Comparison of ENCODE assay signal across 10 cellular contexts in genomic region chr6:26533532-26533931, GRCh38. TPM values are rescaled to one million over a fixed set of nuclear protein-coding genes. Genes with fewer than 3 reads are reported as not detected.
A peak's percentile ranks its signal among the peaks of the same experiment; 100 is the strongest.
DNase-seq lines count a peak whose midpoint lies in the region; TF ChIP-seq lines count a peak whose summit lies in the region.
"Had no signal": no experiment of that assay in that cellular context is flagged by ENCODE, and none has a peak within 500 bp of the region (broad histone marks: within the 10 kb centered on the region; RNA-seq: fewer than 3 reads in every experiment).

No MANE protein-coding gene starts in this region.

- peak overlapping the region; percentile 93 for H2AFZ ChIP-seq in H9 (ENCODE audit: low read length)

- CTCF ChIA-PET in activated CD4-positive, alpha-beta memory T cell treated with anti-CD3 and anti-CD28 coated beads for 36 hours (lab: Charles Lee) = interaction anchor here (0.8 to 2.3 kb wide), 9 partner anchors 12 to 211 kb away, joined by 3 to 11 read pairs (median 5); no protein-coding TSS in a partner anchor

- WGBS in H9 (ENCODE audit: extremely low coverage, insufficient read length, low lambda C conversion rate) = no CpG with 5 or more reads among the region's 1 CpG
- WGBS in iPS DF 6.9 (ENCODE audit: insufficient coverage, insufficient read length) = no CpG with 5 or more reads among the region's 1 CpG
- 0 to 6% (median 4%) methylated on average over 1 of the region's 1 CpG for WGBS in spleen, 5 donors

- H2BK15ac ChIP-seq in H9 (ENCODE audit: low read depth, low read length) = no peak overlapping the region

- peaks cover 4% of the 10 kb centered on the region; the same call in 1 of the 2 replicates for H3K4me1 ChIP-seq in H9 (ENCODE audit: insufficient read depth, low read length)
- no peaks in the 10 kb centered on the region for H3K4me1 ChIP-seq in iPS DF 6.9 (ENCODE audit: control insufficient read depth, insufficient read depth, low read length)
- peaks cover 7 to 52% (median 34%) of the 10 kb centered on the region in 6 donors for H3K4me1 ChIP-seq in spleen

- peak overlapping the region; percentile 68 for H3K9ac ChIP-seq in H9 (ENCODE audit: extremely low read depth, insufficient read length, low read length)

- H3K23me2 ChIP-seq in H9 (ENCODE audit: insufficient read length, low read depth, low read length, poor library complexity, severe bottlenecking) = peaks cover 3% of the 10 kb centered on the region

- no peaks in the 10 kb centered on the region for H3K79me2 ChIP-seq in H9 (ENCODE audit: insufficient read depth, low read length)

- no peak overlapping the region for H3K27ac Mint-ChIP-seq in H9
- peak overlapping the region; percentile 92 for H3K27ac Mint-ChIP-seq in activated CD4-positive, alpha-beta memory T cell treated with anti-CD3 and anti-CD28 coated beads for 36 hours

- no peaks in the 10 kb centered on the region for H4K20me1 ChIP-seq in H9 (ENCODE audit: control insufficient read depth, insufficient read depth, insufficient read length)

- no peak overlapping the region for H4K8ac ChIP-seq in H9 (replicated peaks; ENCODE audit: insufficient read length, low read depth, low read length)

- peaks cover 13% of the 10 kb centered on the region for H3K27me3 Mint-ChIP-seq in H9 (ENCODE audit: low read depth)
- peaks cover 2% of the 10 kb centered on the region for H3K27me3 Mint-ChIP-seq in activated CD4-positive, alpha-beta memory T cell treated with anti-CD3 and anti-CD28 coated beads for 36 hours

- H4K91ac ChIP-seq in H9 (ENCODE audit: insufficient read length, low read depth, low read length) = no peak overlapping the region

- POLR2A ChIA-PET in activated CD4-positive, alpha-beta memory T cell treated with anti-CD3 and anti-CD28 coated beads for 36 hours (lab: Charles Lee) = interaction anchor here (0.6 to 2.1 kb wide), 8 partner anchors 17 to 300 kb away, joined by 3 to 9 read pairs (median 4); a partner anchor contains a TSS

- H3K27ac ChIP-seq in H9 (ENCODE audit: insufficient read length, low read depth, low read length) (no peak overlapping the region), iPS DF 6.9 (ENCODE audit: low read length) (no peak overlapping the region), spleen (peak overlapping the region; percentile 75 to 89 (median 84))
- H3K27ac ChIP-seq: neutrophil had no signal

- peaks cover 35% of the 10 kb centered on the region in 2 experiments for H3K4me1 Mint-ChIP-seq in H9
- peaks cover 45% of the 10 kb centered on the region for H3K4me1 Mint-ChIP-seq in activated CD4-positive, alpha-beta memory T cell treated with anti-CD3 and anti-CD28 coated beads for 36 hours (ENCODE audit: low read depth)

- no peak overlapping the region for H3K56ac ChIP-seq in H9 (ENCODE audit: insufficient read length, low read depth, low read length)

- H3K27me3 ChIP-seq in H9 (ENCODE audit: insufficient read depth, low read length) (no peaks in the 10 kb centered on the region), iPS DF 6.9 (ENCODE audit: control insufficient read depth, insufficient read depth, low read length) (no peaks in the 10 kb centered on the region), spleen (replicated peaks in 1 of 7) (no peaks in the 10 kb centered on the region)

- H3K4ac ChIP-seq in H9 (ENCODE audit: low read depth, low read length) = no peak overlapping the region

- no peaks in the 10 kb centered on the region for H3K79me1 ChIP-seq in H9 (ENCODE audit: insufficient read depth, low read depth, low read length, poor library complexity, severe bottlenecking)

- H3K9me3 ChIP-seq in H9 (ENCODE audit: control insufficient read depth, low read depth, low read length) (no peaks in the 10 kb centered on the region), iPS DF 6.9 (ENCODE audit: control insufficient read depth, insufficient read depth, low read length) (no peaks in the 10 kb centered on the region), spleen (no peaks in the 10 kb centered on the region)
- H3K9me3 ChIP-seq: neutrophil had no signal

- H2AK5ac ChIP-seq in H9 (ENCODE audit: insufficient read length, low read length) = no peak overlapping the region

- H3K18ac ChIP-seq in H9 (ENCODE audit: insufficient read length, low read depth, low read length) = no peak overlapping the region

- H3K36me3 Mint-ChIP-seq in H9 (ENCODE audit: insufficient read depth in 1 of 3, low read depth in 3 of 3) = no peaks in the 10 kb centered on the region; a peak in 1 of 7 replicates
- peaks cover 9% of the 10 kb centered on the region for H3K36me3 Mint-ChIP-seq in activated CD4-positive, alpha-beta memory T cell treated with anti-CD3 and anti-CD28 coated beads for 36 hours

- no peak for TF ChIP-seq POLR2A in spleen (IDR thresholded peaks at IDR 0.05)

- DNase-seq in H9 = no peak
- DNase-seq in activated CD4-positive, alpha-beta memory T cell treated with anti-CD3 and anti-CD28 coated beads for 36 hours = no peak
- no peak for DNase-seq in iPS DF 6.9 (ENCODE audit: low read depth, low spot score)
- no peak for DNase-seq in spleen
- no peak for DNase-seq in cerebellum (ENCODE audit: low spot score)
- DNase-seq in activated gamma-delta T cell (lab: John Stamatoyannopoulos, UW) = no peak
- no peak for DNase-seq in NCI-H526 (lab: John Stamatoyannopoulos, UW)
- no peak for DNase-seq in NCI-H2171 (lab: John Stamatoyannopoulos, UW)

- H3K9me3 Mint-ChIP-seq in H9 = peaks cover 2 to 5% of the 10 kb centered on the region in 2 experiments; a peak in 2 of 5 replicates
- H3K9me3 Mint-ChIP-seq in activated CD4-positive, alpha-beta memory T cell treated with anti-CD3 and anti-CD28 coated beads for 36 hours = no peaks in the 10 kb centered on the region

- no peak overlapping the region for H4K5ac ChIP-seq in H9 (ENCODE audit: insufficient read length, low read depth, low read length)

- no peak overlapping the region for H3K23ac ChIP-seq in H9 (ENCODE audit: insufficient read length, low read depth, low read length)

- no peak overlapping the region for H2BK20ac ChIP-seq in H9 (ENCODE audit: low read depth, low read length, poor library complexity, severe bottlenecking)

- peak overlapping the region; percentile 77 for H3K4me2 ChIP-seq in H9 (ENCODE audit: insufficient read depth, insufficient read length, low read length)

- no peak overlapping the region for H3T11ph ChIP-seq in H9 (ENCODE audit: low read length)

- H3K4me3 ChIP-seq in iPS DF 6.9 (ENCODE audit: low read length) (peak overlapping the region; percentile 59; the same call in 1 of the 2 replicates), spleen (peak overlapping the region; percentile 41 to 74 (median 55))

- intact Hi-C loops in activated CD4-positive, alpha-beta memory T cell treated with anti-CD3 and anti-CD28 coated beads for 36 hours (cut with micrococcal nuclease) = loop anchor here (2.0 to 10.0 kb wide), 5 partner anchors 221 to 971 kb away; a partner anchor contains a TSS
- intact Hi-C loops in spleen (cut with DNase I; ENCODE audit: low total_unique reads) = loop anchor here (10.0 kb wide), 1 partner anchor 89 kb away; the partner anchor contains the start of gene BTN3A3

- H3K36me3 ChIP-seq in iPS DF 6.9 (ENCODE audit: control insufficient read depth, insufficient read depth, low read length) (no peaks in the 10 kb centered on the region), spleen (no peaks in the 10 kb centered on the region)
- H3K36me3 ChIP-seq: neutrophil had no signal

- H3K14ac ChIP-seq in H9 (ENCODE audit: insufficient read depth, low read length) = no peak overlapping the region

- H2BK5ac ChIP-seq in H9 (ENCODE audit: insufficient read length, low read length) = no peak overlapping the region

- H2BK120ac ChIP-seq in H9 (ENCODE audit: low read depth, low read length, poor library complexity, severe bottlenecking) = no peak overlapping the region

- TF ChIP-seq CTCF in H9 (conservative IDR thresholded peaks at IDR 0.05) (no peak), spleen (IDR thresholded peaks at IDR 0.05 in 8 of 11, conservative IDR thresholded peaks at IDR 0.05 in 3 of 11) (no peak)

- no peak overlapping the region for H2BK12ac ChIP-seq in H9 (ENCODE audit: insufficient read length, low read depth, low read length)

- peak overlapping the region; percentile 95 to 98 for H3K4me3 Mint-ChIP-seq in H9
- H3K4me3 Mint-ChIP-seq in activated CD4-positive, alpha-beta memory T cell treated with anti-CD3 and anti-CD28 coated beads for 36 hours = peak overlapping the region; percentile 92

RNA-seq across cellular contexts. Expression of gene HMGN4, which starts 4.6 kb away (rescaled TPM):
- total RNA-seq in H9 (2021) = 50.4 and 54.7 TPM in 2 replicates
- total RNA-seq in activated CD4-positive, alpha-beta memory T cell treated with anti-CD3 and anti-CD28 coated beads for 36 hours = 10 to 100 TPM; 93.2 to 96.0 TPM
- 10 to 100 TPM; 47.2 to 68.4 (median 58.2) TPM for total RNA-seq in spleen
- 10 to 100 TPM; 33.3 to 52.0 (median 51.4) TPM for polyA plus RNA-seq in spleen
- 35.7 TPM for total RNA-seq in cerebellum

RNA-seq across cellular contexts. Expression of gene BTN1A1, which starts 33.4 kb away (rescaled TPM):
- total RNA-seq in H9 (2021) = 0.15 and 0.18 TPM in 2 replicates
- not detected for total RNA-seq in activated CD4-positive, alpha-beta memory T cell treated with anti-CD3 and anti-CD28 coated beads for 36 hours
- 1 to 10 TPM in 1 of 7 donors, under 1 TPM in 6; 0.23 to 1.1 (median 0.32) TPM for total RNA-seq in spleen
- under 1 TPM; 0.33 to 0.58 (median 0.39) TPM for polyA plus RNA-seq in spleen
- not detected for total RNA-seq in cerebellum
- total RNA-seq: T-helper 2 cell treated with Interferon-gamma antibody and Interleukin-4, amounts not matched to agents 100 ng/mL and 5 ng/mL, for 36 hours had no signal

Comparison
In these comparisons a context has a peak if more than half of its experiments do, and no peak if none do; other contexts are left out.
1. H3K27ac ChIP-seq: peak in spleen (8 of 8); none in H9 (single experiment) and iPS DF 6.9 (single experiment).